In the genomic region with DNA sequence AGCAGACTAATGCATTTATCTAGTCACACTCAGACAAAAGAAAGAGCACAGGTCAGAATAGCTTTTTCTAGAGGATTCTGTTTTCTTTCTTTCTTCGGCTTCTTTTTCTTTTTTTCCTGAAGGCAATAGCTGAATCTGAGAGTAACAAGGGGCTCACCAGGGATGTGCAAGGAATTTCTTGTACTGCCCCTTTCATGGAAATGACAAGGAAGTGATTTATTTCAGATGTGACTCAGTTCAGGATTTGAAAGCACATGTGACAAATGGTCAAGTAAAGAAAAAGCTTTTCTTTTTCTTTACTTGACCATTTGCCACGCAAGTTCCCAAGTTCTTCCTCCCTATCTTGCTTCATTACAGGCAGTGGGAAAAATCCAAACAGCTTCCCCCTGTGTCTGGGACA, we compare ENCODE assay signal across 1 cellular context.
TF ChIP-seq lines count a peak whose summit lies in the region.

No MANE protein-coding gene starts in this region.

TF ChIP-seq in GM23338, 12 proteins besides CTCF, POLR2A, EP300 and RAD21 (continued from another document):
- no peak for TF ChIP-seq JUNB (IDR thresholded peaks at IDR 0.05; ENCODE audit: unreplicated experiment)
- TF ChIP-seq EZH2phosphoT487 (IDR thresholded peaks at IDR 0.05; ENCODE audit: unreplicated experiment): no peak
- no peak for TF ChIP-seq ZNF114 (CRISPR knock-in tag; IDR thresholded peaks at IDR 0.05)
- no peak for TF ChIP-seq ETS1 (IDR thresholded peaks at IDR 0.05)
- TF ChIP-seq STAT1 (IDR thresholded peaks at IDR 0.05; ENCODE audit: unreplicated experiment): no peak
- TF ChIP-seq ZNF331 (CRISPR knock-in tag; IDR thresholded peaks at IDR 0.05; ENCODE audit: low read depth): no peak
- TF ChIP-seq EZH2 (IDR thresholded peaks at IDR 0.05; ENCODE audit: low read depth, unreplicated experiment): no peak
- no peak for TF ChIP-seq POLR2AphosphoS5 (IDR thresholded peaks at IDR 0.05; ENCODE audit: low read depth)
- no peak for TF ChIP-seq NANOG (IDR thresholded peaks at IDR 0.05; ENCODE audit: borderline replicate concordance)
- TF ChIP-seq CREB1 (CRISPR knock-in tag; IDR thresholded peaks at IDR 0.05; ENCODE audit: low read depth): no peak
